In the genomic region with DNA sequence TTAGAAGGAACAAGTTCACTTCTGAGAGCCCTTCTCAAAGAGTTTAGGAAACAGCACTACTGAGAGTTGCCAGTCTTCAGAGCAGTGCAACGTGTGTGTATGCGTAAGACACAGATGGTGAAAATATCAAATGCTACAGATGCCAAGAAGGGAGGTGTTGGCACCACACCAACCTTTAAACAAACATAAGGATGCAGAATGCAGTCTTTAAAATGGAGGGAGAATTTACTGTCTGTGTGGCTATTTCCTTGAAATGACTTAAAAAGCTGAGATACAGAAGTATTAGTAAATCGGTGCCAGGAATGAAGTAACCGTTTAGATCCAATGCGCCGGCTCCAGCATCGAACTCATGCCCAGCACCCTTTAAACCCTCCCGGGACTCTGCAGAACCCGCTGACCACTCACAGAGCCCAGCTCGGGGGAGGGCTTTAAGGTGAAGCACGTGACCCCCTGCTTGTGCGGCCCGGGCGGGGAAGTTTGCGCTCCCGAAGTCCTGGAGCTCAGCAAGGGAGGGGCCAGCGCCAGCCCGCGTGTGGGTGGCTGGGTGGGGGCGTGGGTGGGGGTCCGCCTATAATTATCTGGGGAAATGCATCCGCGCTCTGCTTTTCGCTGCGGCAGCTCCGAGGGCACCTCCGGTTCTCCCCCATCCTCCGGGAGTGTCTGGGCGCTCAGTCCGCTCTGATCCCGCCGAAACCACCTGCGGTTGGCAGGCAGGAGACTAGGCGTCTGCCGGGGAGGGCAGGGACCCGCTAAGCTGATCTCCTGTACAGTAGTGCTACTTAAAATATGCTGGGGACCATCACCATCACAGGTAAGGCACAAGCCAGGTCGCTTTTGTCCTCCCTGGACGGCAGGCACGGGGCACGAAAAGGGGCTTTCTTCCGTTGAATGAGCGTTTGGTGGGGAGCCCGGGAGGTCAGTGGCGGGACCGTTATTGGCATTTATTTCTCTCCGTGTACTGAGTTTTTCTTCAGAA, we compare ENCODE assay signal across 8 cellular contexts.
DNase-seq lines count a peak whose midpoint lies in the region; ATAC-seq and TF ChIP-seq lines count a peak whose summit lies in the region.

No MANE protein-coding gene starts in this region.

- H3K36me3 ChIP-seq in DND-41 (ENCODE audit: insufficient read depth, low read length) = no peaks in the 10 kb centered on the region

- H3K9me3 ChIP-seq in DND-41 (ENCODE audit: insufficient read depth, low read length, severe bottlenecking) = no peaks in the 10 kb centered on the region

- H4K20me1 ChIP-seq in DND-41 (ENCODE audit: insufficient read depth, low read length) = no peaks in the 10 kb centered on the region

- peaks cover 21 to 24% of the 10 kb centered on the region in 2 donors for H3K4me1 Mint-ChIP-seq in natural killer cell treated with Interleukin-12 subunit alpha and Interleukin-12 subunit beta and Interleukin-15 and Interleukin-18, amount 100 ng/mL, for 72 hours (ENCODE audit: low read depth in 2 of 2)

- H3K4me3 Mint-ChIP-seq in natural killer cell treated with Interleukin-12 subunit alpha and Interleukin-12 subunit beta and Interleukin-15 and Interleukin-18, amount 100 ng/mL, for 72 hours = peak overlapping the region; percentile 67

- DNase-seq in DND-41 (peak; percentile 8), NCI-H146 (lab: John Stamatoyannopoulos, UW) (peak; percentile 85), fibroblast of pulmonary artery (ENCODE audit: low read depth) (peak; percentile 76), NCI-H510A (lab: John Stamatoyannopoulos, UW) (no peak)
- peak; percentile 54 for DNase-seq in activated CD8-positive, alpha-beta memory T cell treated with anti-CD3 and anti-CD28 coated beads, Interleukin-2, amount 50 U/mL, for 48 hours
- no peak for DNase-seq in natural killer cell treated with Interleukin-12 subunit alpha and Interleukin-12 subunit beta and Interleukin-15 and Interleukin-18, amount 100 ng/mL, for 72 hours (ENCODE audit: low spot score)
- no peak for DNase-seq in activated CD4-positive, CD25-positive, alpha-beta regulatory T cell (lab: John Stamatoyannopoulos, UW)

- TF ChIP-seq CTCF in DND-41 (IDR thresholded peaks at IDR 0.05; ENCODE audit: borderline replicate concordance, extremely low read depth, low read length, poor library complexity, severe bottlenecking) = no peak
- TF ChIP-seq CTCF in fibroblast of pulmonary artery (IDR thresholded peaks at IDR 0.05; ENCODE audit: low read length, missing control alignments) = no peak

- H2AFZ ChIP-seq in DND-41 (ENCODE audit: low read depth, low read length) = no peak overlapping the region

- no peak overlapping the region for H3K9ac ChIP-seq in DND-41 (ENCODE audit: low read depth, low read length)

- ATAC-seq in DND-41 (ENCODE audit: insufficient read depth, low read depth) = no peak
- ATAC-seq in natural killer cell treated with Interleukin-12 subunit alpha and Interleukin-12 subunit beta and Interleukin-15 and Interleukin-18, amount 100 ng/mL, for 72 hours = peak in 1 of 2 donors; percentile 74
- ATAC-seq in HG03432 (IDR thresholded peaks at IDR 0.05; ENCODE audit: unreplicated experiment) = no peak

- peaks cover 40 to 59% of the 10 kb centered on the region in 2 donors for H3K27me3 Mint-ChIP-seq in natural killer cell treated with Interleukin-12 subunit alpha and Interleukin-12 subunit beta and Interleukin-15 and Interleukin-18, amount 100 ng/mL, for 72 hours

- peaks cover 6% of the 10 kb centered on the region for H3K27me3 ChIP-seq in DND-41 (ENCODE audit: insufficient read depth, low read length, poor library complexity)

- H3K27ac ChIP-seq in DND-41 (ENCODE audit: low read length) = no peak overlapping the region

- H3K4me3 ChIP-seq in DND-41 (ENCODE audit: low read depth in 1 of 2, low read length in 2 of 2) = no peak overlapping the region
- peak overlapping the region; percentile 71 for H3K4me3 ChIP-seq in fibroblast of pulmonary artery (replicated peaks; ENCODE audit: low read depth, low read length)

- no peak overlapping the region for H3K27ac Mint-ChIP-seq in natural killer cell treated with Interleukin-12 subunit alpha and Interleukin-12 subunit beta and Interleukin-15 and Interleukin-18, amount 100 ng/mL, for 72 hours

- no peaks in the 10 kb centered on the region for H3K9me3 Mint-ChIP-seq in natural killer cell treated with Interleukin-12 subunit alpha and Interleukin-12 subunit beta and Interleukin-15 and Interleukin-18, amount 100 ng/mL, for 72 hours

- H3K4me2 ChIP-seq in DND-41 (ENCODE audit: insufficient read depth, low read length) = no peak overlapping the region

- peaks cover 9% of the 10 kb centered on the region; the same call in 1 of the 2 replicates for H3K4me1 ChIP-seq in DND-41 (ENCODE audit: insufficient read depth, low read length)

- H3K36me3 Mint-ChIP-seq in natural killer cell treated with Interleukin-12 subunit alpha and Interleukin-12 subunit beta and Interleukin-15 and Interleukin-18, amount 100 ng/mL, for 72 hours = no peaks in the 10 kb centered on the region

- no peaks in the 10 kb centered on the region for H3K79me2 ChIP-seq in DND-41 (ENCODE audit: insufficient read depth, low read length)

Comparison
In these comparisons a context has a peak if more than half of its experiments do, and no peak if none do; other contexts are left out.
1. DNase-seq: peak in DND-41 (single experiment), NCI-H146 (single experiment), activated CD8-positive, alpha-beta memory T cell treated with anti-CD3 and anti-CD28 coated beads, Interleukin-2, amount 50 U/mL, for 48 hours (single experiment) and fibroblast of pulmonary artery (single experiment); none in natural killer cell treated with Interleukin-12 subunit alpha and Interleukin-12 subunit beta and Interleukin-15 and Interleukin-18, amount 100 ng/mL, for 72 hours (single experiment), NCI-H510A (single experiment) and activated CD4-positive, CD25-positive, alpha-beta regulatory T cell (0 of 4).